Comparison of ENCODE assay signal across 13 cellular contexts in the genomic region with DNA sequence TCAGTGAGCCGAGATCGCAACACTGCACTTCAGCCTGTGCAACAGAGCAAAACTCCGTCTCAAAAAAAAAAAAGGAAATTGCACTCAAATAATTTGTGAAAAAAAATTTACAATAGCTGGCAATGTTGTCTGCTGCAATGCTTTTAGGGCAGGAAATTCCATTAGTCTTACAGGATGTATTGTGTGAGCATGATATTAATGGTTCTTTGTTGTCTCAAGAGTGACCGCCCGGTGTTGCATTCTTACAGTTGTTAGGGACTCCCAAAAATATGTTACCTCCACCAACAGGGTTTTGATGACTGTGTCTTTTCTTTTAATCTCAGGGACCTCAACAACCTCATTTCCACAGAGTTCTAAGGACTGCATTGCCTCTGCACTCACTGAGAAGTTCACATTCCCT. TPM values are rescaled to one million over a fixed set of nuclear protein-coding genes. Genes with fewer than 3 reads are reported as not detected.
"Had no signal": no experiment of that assay in that cellular context is flagged by ENCODE, and none has a peak within 500 bp of the region (broad histone marks: within the 10 kb centered on the region; RNA-seq: fewer than 3 reads in every experiment).

No MANE protein-coding gene starts in this region.

- H3K4me3 ChIP-seq: ovary had no signal

- H3K9me3 Mint-ChIP-seq: activated CD4-positive, alpha-beta memory T cell treated with anti-CD3 and anti-CD28 coated beads, Interleukin-2, amount 10 ng/mL, durations not matched to agents 7 days and 5 days; activated naive CD8-positive, alpha-beta T cell treated with anti-CD3 and anti-CD28 coated beads for 36 hours; T-cell; type B pancreatic cell had no signal

- H3K27ac ChIP-seq: ovary had no signal

- H3K4me1 Mint-ChIP-seq: activated CD4-positive, alpha-beta memory T cell treated with anti-CD3 and anti-CD28 coated beads, Interleukin-2, amount 10 ng/mL, durations not matched to agents 7 days and 5 days; activated naive CD8-positive, alpha-beta T cell treated with anti-CD3 and anti-CD28 coated beads for 36 hours; T-cell had no signal

- DNase-seq: activated CD4-positive, alpha-beta memory T cell treated with anti-CD3 and anti-CD28 coated beads, Interleukin-2, amount 10 ng/mL, durations not matched to agents 7 days and 5 days; activated gamma-delta T cell treated with Interleukin-2 at 50 U/mL for 16 hours; activated naive CD8-positive, alpha-beta T cell treated with anti-CD3 and anti-CD28 coated beads for 36 hours; activated T-cell treated with anti-CD3 and anti-CD28 coated beads, Interleukin-2, amount 50 U/mL, for 48 hours; mesendoderm; ovary; stimulated activated naive CD4-positive, alpha-beta T cell; T-cell; T1000 had no signal

- H3K36me3 ChIP-seq: ovary had no signal

- H3K4me3 Mint-ChIP-seq: activated CD4-positive, alpha-beta memory T cell treated with anti-CD3 and anti-CD28 coated beads, Interleukin-2, amount 10 ng/mL, durations not matched to agents 7 days and 5 days; activated naive CD8-positive, alpha-beta T cell treated with anti-CD3 and anti-CD28 coated beads for 36 hours; T-cell; type B pancreatic cell had no signal

- H3K9me3 ChIP-seq: ovary had no signal

- H3K27me3 ChIP-seq: ovary had no signal

- H3K27ac Mint-ChIP-seq: activated CD4-positive, alpha-beta memory T cell treated with anti-CD3 and anti-CD28 coated beads, Interleukin-2, amount 10 ng/mL, durations not matched to agents 7 days and 5 days; activated naive CD8-positive, alpha-beta T cell treated with anti-CD3 and anti-CD28 coated beads for 36 hours; T-cell; type B pancreatic cell had no signal

- H3K27me3 Mint-ChIP-seq: activated CD4-positive, alpha-beta memory T cell treated with anti-CD3 and anti-CD28 coated beads, Interleukin-2, amount 10 ng/mL, durations not matched to agents 7 days and 5 days; T-cell had no signal

- H3K36me3 Mint-ChIP-seq: activated naive CD8-positive, alpha-beta T cell treated with anti-CD3 and anti-CD28 coated beads for 36 hours; type B pancreatic cell had no signal

- ATAC-seq: T-cell had no signal

RNA-seq across cellular contexts. Expression of a gene that starts 44.8 kb away (rescaled TPM):
- total RNA-seq: activated CD4-positive, alpha-beta memory T cell treated with anti-CD3 and anti-CD28 coated beads, Interleukin-2, amount 10 ng/mL, durations not matched to agents 7 days and 5 days; activated naive CD8-positive, alpha-beta T cell treated with anti-CD3 and anti-CD28 coated beads for 36 hours; chondrocyte; fibroblast of lung; T-cell had no signal
- polyA plus RNA-seq: fibroblast of lung, neural cell had no signal

RNA-seq across cellular contexts. Expression of a gene that starts 47.7 kb away (rescaled TPM):
- total RNA-seq: activated CD4-positive, alpha-beta memory T cell treated with anti-CD3 and anti-CD28 coated beads, Interleukin-2, amount 10 ng/mL, durations not matched to agents 7 days and 5 days; activated naive CD8-positive, alpha-beta T cell treated with anti-CD3 and anti-CD28 coated beads for 36 hours had no signal
